Comparison of ENCODE assay signal across 8 cellular contexts in genomic region chr17:3722716-3723115, GRCh38. TPM values are rescaled to one million over a fixed set of nuclear protein-coding genes. Genes with fewer than 3 reads are reported as not detected.
DNase-seq lines count a peak whose midpoint lies in the region; ATAC-seq and TF ChIP-seq lines count a peak whose summit lies in the region.

No MANE protein-coding gene starts in this region.

- H3K9me3 ChIP-seq in muscle layer of duodenum (ENCODE audit: control insufficient read depth in 1 of 2, low read length in 2 of 2), result no peaks in the 10 kb centered on the region

- DNase-seq in AG09309 (ENCODE audit: low read depth) (no peak), chondrocyte (ENCODE audit: low spot score) (no peak), HuH-7 (ENCODE audit: low spot score) (no peak), NCI-H187 (lab: John Stamatoyannopoulos, UW) (no peak)

- H3K27me3 Mint-ChIP-seq in IgD-negative memory B cell (no peaks in the 10 kb centered on the region), chondrocyte (ENCODE audit: low read depth) (no peaks in the 10 kb centered on the region)

- H3K36me3 Mint-ChIP-seq in IgD-negative memory B cell, result peaks cover 2% of the 10 kb centered on the region
- H3K36me3 Mint-ChIP-seq in chondrocyte (ENCODE audit: low read depth), result peaks cover 4% of the 10 kb centered on the region

- H3K4me3 ChIP-seq in AG09309 (ENCODE audit: control insufficient read depth, low read depth, low read length), result peak overlapping the region; percentile 81
- H3K4me3 ChIP-seq in muscle layer of duodenum (ENCODE audit: low read depth in 1 of 2, low read length in 2 of 2), result peak overlapping the region; percentile 86 to 91

- H3K27ac ChIP-seq in muscle layer of duodenum (ENCODE audit: low read length), result peak overlapping the region; percentile 92

- H3K4me1 Mint-ChIP-seq in IgD-negative memory B cell, result peaks cover 37 to 49% (median 43%) of the 10 kb centered on the region in 3 donors
- H3K4me1 Mint-ChIP-seq in chondrocyte (ENCODE audit: low read depth), result peaks cover 40% of the 10 kb centered on the region

- H3K36me3 ChIP-seq in muscle layer of duodenum (ENCODE audit: control insufficient read depth in 1 of 2, insufficient read depth in 2 of 2, low read length in 2 of 2), result peaks cover 8 to 14% of the 10 kb centered on the region in 2 donors

- peaks cover 12 to 21% of the 10 kb centered on the region in 2 donors for H3K4me1 ChIP-seq in muscle layer of duodenum (ENCODE audit: control insufficient read depth in 1 of 2, insufficient read depth in 2 of 2, low read length in 2 of 2)

- H3K27ac Mint-ChIP-seq in IgD-negative memory B cell (peak overlapping the region; percentile 81 to 95 (median 91)), chondrocyte (ENCODE audit: unreplicated experiment) (peak overlapping the region; percentile 86)

- H3K27me3 ChIP-seq in muscle layer of duodenum (ENCODE audit: low read depth, low read length), result no peaks in the 10 kb centered on the region

- no peak for TF ChIP-seq CTCF in AG09309 (IDR thresholded peaks at IDR 0.05; ENCODE audit: control insufficient read depth, insufficient read depth, low read depth, low read length, missing control alignments)
- TF ChIP-seq CTCF in chondrocyte (IDR thresholded peaks at IDR 0.05), result no peak

- H3K9me3 Mint-ChIP-seq in IgD-negative memory B cell (no peaks in the 10 kb centered on the region), chondrocyte (ENCODE audit: low read depth) (no peaks in the 10 kb centered on the region)

- H3K4me3 Mint-ChIP-seq in IgD-negative memory B cell (peak overlapping the region; percentile 94 to 99 (median 96)), chondrocyte (ENCODE audit: unreplicated experiment) (peak overlapping the region; percentile 90)

- ATAC-seq in HG02759 (IDR thresholded peaks at IDR 0.05; ENCODE audit: unreplicated experiment), result no peak
- ATAC-seq in GM21528 (IDR thresholded peaks at IDR 0.05; ENCODE audit: low FRiP score, unreplicated experiment), result no peak

RNA-seq across cellular contexts. Expression of gene HASPIN, which starts 1.0 kb away (rescaled TPM):
- 0.34 TPM for polyA plus RNA-seq in IgD-negative memory B cell
- total RNA-seq in chondrocyte, result 2.1 to 2.6 TPM (median 2.2 TPM) in 3 replicates

RNA-seq across cellular contexts. Expression of gene P2RX5, which starts 26.8 kb away (rescaled TPM):
- 764 TPM for polyA plus RNA-seq in IgD-negative memory B cell
- 0.18 to 1.1 TPM (median 0.30 TPM) in 3 replicates for total RNA-seq in chondrocyte

RNA-seq across cellular contexts. Expression of gene EMC6, which starts 54.1 kb away (rescaled TPM):
- polyA plus RNA-seq in IgD-negative memory B cell, result 81.8 TPM
- total RNA-seq in chondrocyte, result 36.2 to 41.8 TPM (median 37.6 TPM) in 3 replicates

RNA-seq across cellular contexts. Expression of gene TAX1BP3, which starts 54.3 kb away (rescaled TPM):
- polyA plus RNA-seq in IgD-negative memory B cell, result 72.1 TPM
- total RNA-seq in chondrocyte, result 198 to 242 TPM (median 230 TPM) in 3 replicates
